Comparison of ENCODE assay signal across 19 cellular contexts in the genomic region with DNA sequence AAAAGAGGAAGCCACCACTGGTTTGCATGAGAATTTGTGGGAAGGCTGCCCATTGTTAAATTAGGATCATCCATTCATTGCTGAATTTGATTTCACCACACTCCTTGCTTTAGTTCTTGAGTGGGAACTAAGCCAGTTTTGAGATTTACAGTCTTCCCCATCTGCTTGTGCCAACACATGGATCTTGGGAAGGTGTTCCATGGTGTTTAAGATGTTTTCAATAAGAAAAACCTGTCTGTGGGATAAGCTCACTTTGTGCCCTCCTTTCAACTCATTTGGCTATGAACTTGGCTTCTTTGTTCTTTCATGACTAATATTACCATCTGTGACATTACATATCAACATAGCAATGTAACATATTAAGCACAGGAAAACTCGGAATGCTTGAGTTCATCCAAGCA.
DNase-seq lines count a peak whose midpoint lies in the region; ATAC-seq and TF ChIP-seq lines count a peak whose summit lies in the region.
"Had no signal": no experiment of that assay in that cellular context is flagged by ENCODE, and none has a peak within 500 bp of the region (broad histone marks: within the 10 kb centered on the region; RNA-seq: fewer than 3 reads in every experiment).

No MANE protein-coding gene starts in this region.

- DNase-seq in EH (ENCODE audit: low read depth), result peak; percentile 50
- DNase-seq in epidermal melanocyte (ENCODE audit: insufficient read length, low spot score), result peak; percentile 33
- DNase-seq in kidney glomerular epithelial cell (lab: John Stamatoyannopoulos, UW), result peak; percentile 3
- DNase-seq in central memory CD4-positive, alpha-beta T cell, result no peak
- no peak for DNase-seq in omental fat pad (ENCODE audit: low spot score)
- DNase-seq in SK-N-DZ (ENCODE audit: low spot score), result no peak
- DNase-seq: ACHN; activated CD4-positive, alpha-beta T cell treated with anti-CD3 and anti-CD28 coated beads, Interleukin-2, amount 10 ng/mL, durations not matched to agents 24 days and 14 days; activated T-cell treated with anti-CD3 and anti-CD28 coated beads, Interleukin-2, amount 50 U/mL, for 48 hours; foreskin melanocyte; MV-4-11; NCI-H526 treated with DMSO at 0.1 percent for 48 hours; right lobe of liver; stimulated activated CD4-positive, alpha-beta T cell treated with anti-CD3 and anti-CD28 coated beads, Interleukin-15, amount 100 ng/mL, for 24 hours had no signal

- no peaks in the 10 kb centered on the region for H3K27me3 ChIP-seq in HUES48 (ENCODE audit: control insufficient read depth, insufficient read depth, low read length)
- H3K27me3 ChIP-seq: ascending aorta, hepatocyte, right lobe of liver, tibial nerve had no signal

- H3K27ac ChIP-seq in HUES48 (ENCODE audit: low read depth, low read length), result peak overlapping the region; percentile 84
- H3K27ac ChIP-seq: ascending aorta, hepatocyte, right lobe of liver, tibial nerve had no signal

- no peak overlapping the region; the same call in 1 of the 2 replicates for H3K9ac ChIP-seq in HUES48 (ENCODE audit: low read depth, low read length)

- no peaks in the 10 kb centered on the region for H3K36me3 ChIP-seq in HUES48 (ENCODE audit: control insufficient read depth, insufficient read depth, low read length)
- H3K36me3 ChIP-seq: ascending aorta, right lobe of liver, tibial nerve had no signal

- H3K4me1 ChIP-seq in HUES48 (ENCODE audit: control insufficient read depth, insufficient read depth, low read length), result peaks cover 60% of the 10 kb centered on the region
- H3K4me1 ChIP-seq: ascending aorta, right lobe of liver, tibial nerve had no signal

- no peak for ATAC-seq in GM21528 (IDR thresholded peaks at IDR 0.05; ENCODE audit: low FRiP score, unreplicated experiment)
- ATAC-seq in omental fat pad (ENCODE audit: low FRiP score), result no peak
- ATAC-seq: right lobe of liver had no signal

- no peak for TF ChIP-seq CTCF in omental fat pad (IDR thresholded peaks at IDR 0.05)

- H3K4me3 ChIP-seq in HUES48 (ENCODE audit: low read depth, low read length), result peak overlapping the region; percentile 34
- H3K4me3 ChIP-seq: ascending aorta, hepatocyte, right lobe of liver, tibial nerve had no signal

- no peaks in the 10 kb centered on the region for H3K9me3 ChIP-seq in HUES48 (ENCODE audit: control insufficient read depth, insufficient read depth, low read length)
- H3K9me3 ChIP-seq: ascending aorta, right lobe of liver, tibial nerve had no signal

Comparison
In these comparisons a context has a peak if more than half of its experiments do, and no peak if none do; other contexts are left out.
1. DNase-seq: peak in EH (single experiment), epidermal melanocyte (single experiment) and kidney glomerular epithelial cell (single experiment); none in central memory CD4-positive, alpha-beta T cell (single experiment), omental fat pad (single experiment) and SK-N-DZ (single experiment).